In the genomic region with DNA sequence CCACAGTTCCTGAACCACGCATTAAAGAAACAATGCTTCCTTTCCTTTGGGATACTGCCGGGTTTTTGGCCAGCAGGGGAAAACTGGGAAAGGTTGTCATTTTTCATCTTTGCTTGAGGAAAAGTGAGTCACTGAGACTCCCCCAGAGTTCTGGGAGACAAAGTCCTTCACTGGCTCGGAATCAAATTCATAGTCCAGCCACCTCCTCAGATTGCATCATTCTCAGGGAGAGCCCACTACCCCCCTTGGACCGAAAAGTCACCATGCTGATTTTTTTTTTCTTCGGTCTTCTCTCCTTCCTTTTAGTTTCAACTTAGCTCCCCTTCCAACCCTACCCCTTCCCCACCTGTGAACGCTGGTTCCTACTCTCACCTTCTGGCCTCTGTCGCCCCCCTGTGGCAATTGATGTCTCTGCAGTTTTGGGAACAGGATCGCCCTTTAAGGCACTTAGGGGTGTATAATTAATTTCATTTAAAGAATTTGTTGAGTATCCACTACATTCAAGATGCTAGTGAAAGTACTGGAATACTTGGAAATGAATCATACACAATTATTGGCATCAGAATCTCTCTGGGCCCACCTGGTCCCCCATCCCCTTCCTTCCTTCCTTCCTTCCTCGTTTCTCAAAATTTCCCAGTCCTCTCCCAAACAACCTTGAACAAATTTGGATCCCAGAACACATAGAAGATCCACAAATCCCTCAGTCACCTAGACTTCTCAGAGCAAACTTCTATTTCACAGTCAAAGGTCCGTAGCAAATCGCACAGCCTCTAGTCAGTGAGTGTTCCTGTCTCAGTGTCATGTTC, we compare ENCODE assay signal across 8 cellular contexts. TPM values are rescaled to one million over a fixed set of nuclear protein-coding genes. Genes with fewer than 3 reads are reported as not detected.
DNase-seq lines count a peak whose midpoint lies in the region; ATAC-seq, FAIRE-seq and TF ChIP-seq lines count a peak whose summit lies in the region.

No MANE protein-coding gene starts in this region.

- no peaks in the 10 kb centered on the region for H3K9me3 Mint-ChIP-seq in activated CD4-positive, alpha-beta memory T cell treated with anti-CD3 and anti-CD28 coated beads for 36 hours
- no peaks in the 10 kb centered on the region for H3K9me3 Mint-ChIP-seq in activated T-helper 17 cell treated with anti-CD3 and anti-CD28 coated beads, Interleukin-2, amount 50 U/mL, for 72 hours

- DNase-seq in activated CD4-positive, CD25-positive, alpha-beta regulatory T cell (lab: John Stamatoyannopoulos, UW), result peak in 3 of 4 experiments; percentile 14 to 26 (median 20)
- DNase-seq in NCI-H1930 (lab: John Stamatoyannopoulos, UW) (peak; percentile 19 to 28), esophagus muscularis mucosa (ENCODE audit: extremely low spot score) (no peak), pancreas (peak in 3 of 6 donors; percentile 43 to 69 (median 44))
- peak; percentile 70 for DNase-seq in activated CD4-positive, alpha-beta memory T cell treated with anti-CD3 and anti-CD28 coated beads for 36 hours

- no peak overlapping the region for H3K4me3 Mint-ChIP-seq in activated CD4-positive, alpha-beta memory T cell treated with anti-CD3 and anti-CD28 coated beads for 36 hours
- no peak overlapping the region for H3K4me3 Mint-ChIP-seq in activated T-helper 17 cell treated with anti-CD3 and anti-CD28 coated beads, Interleukin-2, amount 50 U/mL, for 72 hours

- H3K4me1 Mint-ChIP-seq in activated CD4-positive, alpha-beta memory T cell treated with anti-CD3 and anti-CD28 coated beads for 36 hours (ENCODE audit: low read depth), result peaks cover 19% of the 10 kb centered on the region
- H3K4me1 Mint-ChIP-seq in activated T-helper 17 cell treated with anti-CD3 and anti-CD28 coated beads, Interleukin-2, amount 50 U/mL, for 72 hours, result peaks cover 10% of the 10 kb centered on the region

- H3K27me3 ChIP-seq in esophagus muscularis mucosa (peaks cover 0 to 70% (median 2%) of the 10 kb centered on the region in 4 donors), pancreas (peaks cover 0 to 4% (median 0%) of the 10 kb centered on the region in 4 donors)

- no peaks in the 10 kb centered on the region for H3K36me3 ChIP-seq in esophagus muscularis mucosa
- H3K36me3 ChIP-seq in pancreas, result no peaks in the 10 kb centered on the region

- H3K4me3 ChIP-seq in esophagus muscularis mucosa, result no peak overlapping the region
- no peak overlapping the region for H3K4me3 ChIP-seq in pancreas

- ATAC-seq in activated CD4-positive, CD25-positive, alpha-beta regulatory T cell treated with anti-CD3 and anti-CD28 coated beads, Interleukin-2, amount 50 U/mL, for 24 hours, result no peak
- peak in 3 of 4 donors; percentile 39 to 81 (median 71) for ATAC-seq in pancreas
- ATAC-seq in activated T-helper 17 cell treated with anti-CD3 and anti-CD28 coated beads, Interleukin-2, amount 50 U/mL, for 72 hours (replicated peaks), result no peak
- no peak for ATAC-seq in GM21576 (IDR thresholded peaks at IDR 0.05; ENCODE audit: unreplicated experiment)

- TF ChIP-seq CTCF in esophagus muscularis mucosa (IDR thresholded peaks at IDR 0.05) (peak; percentile 64 to 75 (median 70)), pancreas (IDR thresholded peaks at IDR 0.05) (peak; percentile 58 to 76 (median 68))

- FAIRE-seq in pancreas (lab: Jason Lieb, UNC), result no peak

- H3K4me1 ChIP-seq in esophagus muscularis mucosa (peaks cover 0 to 5% (median 0%) of the 10 kb centered on the region in 4 donors), pancreas (peaks cover 0 to 2% (median 0%) of the 10 kb centered on the region in 3 donors)

- CTCF ChIA-PET in activated CD4-positive, alpha-beta memory T cell treated with anti-CD3 and anti-CD28 coated beads for 36 hours (lab: Charles Lee), result interaction anchor here (0.6 to 7.8 kb wide), 19 partner anchors 11 to 674 kb away, joined by 3 to 116 read pairs (median 4); no protein-coding TSS in a partner anchor

- 36% methylated on average over 10 of the region's 11 CpGs for WGBS in esophagus muscularis mucosa
- 31 to 34% methylated on average over 11 of the region's 11 CpGs for WGBS in pancreas, 2 donors

- POLR2A ChIA-PET in activated CD4-positive, alpha-beta memory T cell treated with anti-CD3 and anti-CD28 coated beads for 36 hours (lab: Charles Lee), result no interaction called here

- intact Hi-C loops in activated CD4-positive, alpha-beta memory T cell treated with anti-CD3 and anti-CD28 coated beads for 36 hours (cut with micrococcal nuclease), result loop anchor here (1.0 to 10.0 kb wide), 4 partner anchors 50 to 793 kb away; no protein-coding TSS in a partner anchor
- intact Hi-C loops in esophagus muscularis mucosa (cut with DNase I) (no loop called here), pancreas (cut with DNase I) (no loop called here)

- no peaks in the 10 kb centered on the region for H3K36me3 Mint-ChIP-seq in activated CD4-positive, alpha-beta memory T cell treated with anti-CD3 and anti-CD28 coated beads for 36 hours
- no peaks in the 10 kb centered on the region for H3K36me3 Mint-ChIP-seq in activated T-helper 17 cell treated with anti-CD3 and anti-CD28 coated beads, Interleukin-2, amount 50 U/mL, for 72 hours (ENCODE audit: low read depth)

- no peaks in the 10 kb centered on the region for H3K9me3 ChIP-seq in esophagus muscularis mucosa
- H3K9me3 ChIP-seq in pancreas, result no peaks in the 10 kb centered on the region

- no peak for TF ChIP-seq EP300 in esophagus muscularis mucosa (IDR thresholded peaks at IDR 0.05)

- no peak for TF ChIP-seq POLR2A in esophagus muscularis mucosa (IDR thresholded peaks at IDR 0.05; ENCODE audit: low read depth)

- H3K27me3 Mint-ChIP-seq in activated CD4-positive, alpha-beta memory T cell treated with anti-CD3 and anti-CD28 coated beads for 36 hours, result peaks cover 46% of the 10 kb centered on the region
- peaks cover 62% of the 10 kb centered on the region for H3K27me3 Mint-ChIP-seq in activated T-helper 17 cell treated with anti-CD3 and anti-CD28 coated beads, Interleukin-2, amount 50 U/mL, for 72 hours

- H3K27ac ChIP-seq in esophagus muscularis mucosa (replicated peaks in 1 of 4), result no peak overlapping the region
- no peak overlapping the region for H3K27ac ChIP-seq in pancreas

- no peak overlapping the region for H3K27ac Mint-ChIP-seq in activated CD4-positive, alpha-beta memory T cell treated with anti-CD3 and anti-CD28 coated beads for 36 hours
- no peak overlapping the region for H3K27ac Mint-ChIP-seq in activated T-helper 17 cell treated with anti-CD3 and anti-CD28 coated beads, Interleukin-2, amount 50 U/mL, for 72 hours

RNA-seq across cellular contexts. Expression of a gene that starts 6.9 kb away (rescaled TPM):
- not detected for total RNA-seq in activated CD4-positive, alpha-beta memory T cell treated with anti-CD3 and anti-CD28 coated beads for 36 hours
- total RNA-seq in esophagus muscularis mucosa (100 to 1,000 TPM in 2 of 4 donors, 10 to 100 TPM in 2; 31.1 to 315 (median 128) TPM), pancreas (10 to 100 TPM in 2 of 6 donors, 1 to 10 TPM in 4; 4.1 to 13.5 (median 7.2) TPM)
- polyA plus RNA-seq in pancreas, result 10 to 100 TPM; 22.7 to 27.0 TPM
- not detected for total RNA-seq in activated T-helper 17 cell treated with anti-CD3 and anti-CD28 coated beads, Interleukin-2, amount 50 U/mL, for 72 hours

RNA-seq across cellular contexts. Expression of a gene that starts 40.1 kb away (rescaled TPM):
- total RNA-seq in activated CD4-positive, alpha-beta memory T cell treated with anti-CD3 and anti-CD28 coated beads for 36 hours, result not detected
- total RNA-seq in esophagus muscularis mucosa (10 to 100 TPM; 10.8 to 24.7 (median 20.4) TPM), pancreas (1 to 10 TPM in 1 of 6 donors, under 1 TPM in 5; 0.25 to 1.4 (median 0.65) TPM)
- polyA plus RNA-seq in pancreas, result 1 to 10 TPM; 1.0 to 1.4 TPM
- not detected for total RNA-seq in activated T-helper 17 cell treated with anti-CD3 and anti-CD28 coated beads, Interleukin-2, amount 50 U/mL, for 72 hours

Comparison
In these comparisons a context has a peak if more than half of its experiments do, and no peak if none do; other contexts are left out.
1. ATAC-seq: peak in pancreas (3 of 4); none in activated CD4-positive, CD25-positive, alpha-beta regulatory T cell treated with anti-CD3 and anti-CD28 coated beads, Interleukin-2, amount 50 U/mL, for 24 hours (0 of 2), activated T-helper 17 cell treated with anti-CD3 and anti-CD28 coated beads, Interleukin-2, amount 50 U/mL, for 72 hours (single experiment) and GM21576 (single experiment).
2. RNA of a gene that starts 6.9 kb away (total RNA-seq): 31.1 to 315 TPM in esophagus muscularis mucosa and 4.1 to 13.5 TPM in pancreas; not detected in activated CD4-positive, alpha-beta memory T cell treated with anti-CD3 and anti-CD28 coated beads for 36 hours and not detected in activated T-helper 17 cell treated with anti-CD3 and anti-CD28 coated beads, Interleukin-2, amount 50 U/mL, for 72 hours; every median in the first group is over 4 times any median in the second.
3. RNA of a gene that starts 40.1 kb away (total RNA-seq): 10.8 to 24.7 TPM in esophagus muscularis mucosa; 0.25 to 1.4 TPM in pancreas, not detected in activated CD4-positive, alpha-beta memory T cell treated with anti-CD3 and anti-CD28 coated beads for 36 hours and not detected in activated T-helper 17 cell treated with anti-CD3 and anti-CD28 coated beads, Interleukin-2, amount 50 U/mL, for 72 hours; every median in the first group is over 4 times any median in the second.